ENCODE assay signal across 11 cellular contexts in genomic region chr9:14238044-14238443, GRCh38.
DNase-seq lines count a peak whose midpoint lies in the region; ATAC-seq and TF ChIP-seq lines count a peak whose summit lies in the region.
"Had no signal": no experiment of that assay in that cellular context is flagged by ENCODE, and none has a peak within 500 bp of the region (broad histone marks: within the 10 kb centered on the region; RNA-seq: fewer than 3 reads in every experiment).

No MANE protein-coding gene starts in this region.

- H3K27ac ChIP-seq in right lobe of liver (peak overlapping the region in 2 of 3 donors; percentile 21 to 58), upper lobe of left lung (peak overlapping the region in 3 of 4 donors; percentile 30 to 65 (median 56))
- H3K27ac ChIP-seq in naive thymus-derived CD4-positive, alpha-beta T cell (ENCODE audit: low read depth, low read length), result no peak overlapping the region

- H3K9me3 Mint-ChIP-seq in naive thymus-derived CD4-positive, alpha-beta T cell, result peaks cover 0 to 6% (median 0%) of the 10 kb centered on the region in 11 donors
- H3K9me3 Mint-ChIP-seq: effector memory CD8-positive, alpha-beta T cell had no signal

- TF ChIP-seq CTCF in choroid plexus epithelial cell (conservative IDR thresholded peaks at IDR 0.05; ENCODE audit: low read depth, low read length) (no peak), right lobe of liver (IDR thresholded peaks at IDR 0.05) (no peak), upper lobe of left lung (IDR thresholded peaks at IDR 0.05) (no peak)

- CTCF ChIA-PET in naive thymus-derived CD4-positive, alpha-beta T cell (lab: Charles Lee), result no interaction called here

- no peaks in the 10 kb centered on the region for H3K27me3 ChIP-seq in right lobe of liver
- H3K27me3 ChIP-seq in upper lobe of left lung, result no peaks in the 10 kb centered on the region
- no peaks in the 10 kb centered on the region for H3K27me3 ChIP-seq in naive thymus-derived CD4-positive, alpha-beta T cell (ENCODE audit: control insufficient read depth in 2 of 2, insufficient read depth in 2 of 2, low read length in 2 of 2)

- WGBS in right lobe of liver (ENCODE audit: insufficient coverage, low coverage, low lambda C conversion rate, missing lambda C conversion rate), result 31% methylated on average over 2 of the region's 3 CpGs
- 56 to 77% methylated on average over 3 of the region's 3 CpGs for WGBS in upper lobe of left lung, 2 donors

- H3K4me1 ChIP-seq in right lobe of liver (peaks cover 0 to 21% (median 5%) of the 10 kb centered on the region in 4 donors), upper lobe of left lung (peaks cover 11 to 37% (median 21%) of the 10 kb centered on the region in 4 donors)
- H3K4me1 ChIP-seq in naive thymus-derived CD4-positive, alpha-beta T cell (ENCODE audit: control insufficient read depth in 2 of 2, insufficient read depth in 2 of 2, low read length in 2 of 2), result no peaks in the 10 kb centered on the region

- H3K36me3 ChIP-seq in right lobe of liver, result no peaks in the 10 kb centered on the region
- H3K36me3 ChIP-seq in upper lobe of left lung, result no peaks in the 10 kb centered on the region
- no peaks in the 10 kb centered on the region for H3K36me3 ChIP-seq in naive thymus-derived CD4-positive, alpha-beta T cell (ENCODE audit: control insufficient read depth in 2 of 3, insufficient read depth in 3 of 3, low read length in 3 of 3)

- no peak for TF ChIP-seq EP300 in upper lobe of left lung (IDR thresholded peaks at IDR 0.05)

- peak; percentile 40 to 86 (median 75) for ATAC-seq in right lobe of liver
- peak in 1 of 2 donors; percentile 35 for ATAC-seq in upper lobe of left lung (ENCODE audit: low FRiP score in 2 of 2)
- no peak for ATAC-seq in GM18868 (IDR thresholded peaks at IDR 0.05; ENCODE audit: unreplicated experiment)
- no peak for ATAC-seq in naive thymus-derived CD4-positive, alpha-beta T cell
- ATAC-seq: effector memory CD8-positive, alpha-beta T cell had no signal

- no peak for TF ChIP-seq POLR2A in right lobe of liver (IDR thresholded peaks at IDR 0.05)
- no peak for TF ChIP-seq POLR2A in upper lobe of left lung (IDR thresholded peaks at IDR 0.05)

- H3K4me3 ChIP-seq in choroid plexus epithelial cell (ENCODE audit: low read depth, low read length) (no peak overlapping the region), right lobe of liver (no peak overlapping the region), upper lobe of left lung (no peak overlapping the region)
- H3K4me3 ChIP-seq in naive thymus-derived CD4-positive, alpha-beta T cell (ENCODE audit: low read length), result no peak overlapping the region

- peaks cover 0 to 13% (median 3%) of the 10 kb centered on the region in 5 donors for H3K27me3 Mint-ChIP-seq in naive thymus-derived CD4-positive, alpha-beta T cell

- intact Hi-C loops in right lobe of liver (cut with DNase I), result no loop called here
- intact Hi-C loops in naive thymus-derived CD4-positive, alpha-beta T cell (cut with micrococcal nuclease), result no loop called here

- H3K4me1 Mint-ChIP-seq in naive thymus-derived CD4-positive, alpha-beta T cell, result no peaks in the 10 kb centered on the region

- DNase-seq in M059J (ENCODE audit: low read depth), result peak; percentile 86
- DNase-seq in choroid plexus epithelial cell (ENCODE audit: low read depth), result peak; percentile 36
- DNase-seq in right lobe of liver, result no peak
- no peak for DNase-seq in upper lobe of left lung
- DNase-seq in GM03348 (ENCODE audit: low spot score), result no peak
- DNase-seq in NCI-H446 (lab: John Stamatoyannopoulos, UW), result no peak
- DNase-seq in naive thymus-derived CD4-positive, alpha-beta T cell, result no peak
- DNase-seq: effector memory CD8-positive, alpha-beta T cell; midbrain; NCI-H82 had no signal

- no peak overlapping the region for H3K27ac Mint-ChIP-seq in naive thymus-derived CD4-positive, alpha-beta T cell
- H3K27ac Mint-ChIP-seq: effector memory CD8-positive, alpha-beta T cell had no signal

- POLR2A ChIA-PET in naive thymus-derived CD4-positive, alpha-beta T cell (lab: Charles Lee), result no interaction called here

- H3K36me3 Mint-ChIP-seq in naive thymus-derived CD4-positive, alpha-beta T cell, result no peaks in the 10 kb centered on the region

- no peak overlapping the region for H3K4me3 Mint-ChIP-seq in naive thymus-derived CD4-positive, alpha-beta T cell
- H3K4me3 Mint-ChIP-seq: effector memory CD8-positive, alpha-beta T cell had no signal

- no peaks in the 10 kb centered on the region for H3K9me3 ChIP-seq in right lobe of liver
- no peaks in the 10 kb centered on the region for H3K9me3 ChIP-seq in upper lobe of left lung
- H3K9me3 ChIP-seq in naive thymus-derived CD4-positive, alpha-beta T cell (ENCODE audit: control insufficient read depth in 2 of 3, low read length in 3 of 3), result no peaks in the 10 kb centered on the region

Comparison
In these comparisons a context has a peak if more than half of its experiments do, and no peak if none do; other contexts are left out.
1. DNase-seq: peak in M059J (single experiment) and choroid plexus epithelial cell (single experiment); none in right lobe of liver (0 of 3), upper lobe of left lung (0 of 2), GM03348 (single experiment), NCI-H446 (0 of 2) and naive thymus-derived CD4-positive, alpha-beta T cell (0 of 9).
2. ATAC-seq: peak in right lobe of liver (4 of 4); none in GM18868 (single experiment) and naive thymus-derived CD4-positive, alpha-beta T cell (single experiment).